Comparison of ENCODE assay signal across 8 cellular contexts in the genomic region with DNA sequence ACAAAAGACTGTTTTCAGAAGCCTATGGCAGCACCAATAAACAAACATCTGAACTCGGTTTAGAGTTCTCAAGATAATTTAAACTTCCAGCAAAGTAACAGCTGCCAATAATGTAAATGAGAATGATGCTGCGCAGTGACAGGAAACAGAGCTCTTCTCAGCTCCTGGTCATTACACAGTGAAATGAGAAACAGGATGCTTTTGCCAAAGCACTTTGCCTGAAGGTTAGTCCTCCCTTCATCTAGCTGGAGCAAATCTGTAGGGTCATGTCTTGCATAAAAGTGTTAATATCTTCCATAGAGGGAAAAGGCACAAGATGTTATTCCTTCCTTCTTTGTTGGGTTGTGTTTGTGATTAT.
DNase-seq lines count a peak whose midpoint lies in the region; ATAC-seq lines count a peak whose summit lies in the region.

No MANE protein-coding gene starts in this region.

- peak overlapping the region in 1 of 2 donors; percentile 82 for H3K4me3 ChIP-seq in muscle layer of colon (ENCODE audit: low read depth in 1 of 2, low read length in 2 of 2)

- peak overlapping the region; percentile 56 for H3K27ac ChIP-seq in muscle layer of colon (ENCODE audit: low read depth, low read length)

- no peaks in the 10 kb centered on the region for H3K27me3 ChIP-seq in muscle layer of colon (ENCODE audit: control insufficient read depth in 1 of 2, insufficient read depth in 2 of 2, low read length in 2 of 2)

- peak; percentile 6 for ATAC-seq in GM21786 (IDR thresholded peaks at IDR 0.05; ENCODE audit: unreplicated experiment)
- no peak for ATAC-seq in stimulated activated naive CD8-positive, alpha-beta T cell treated with anti-CD3 and anti-CD28 coated beads, Interleukin-15, Interleukin-2, amounts not matched to agents 100 U/mL and 50 U/mL, for 24 hours

- H3K4me1 ChIP-seq in ES-I3 (ENCODE audit: insufficient read depth, low read length) (peaks cover 16% of the 10 kb centered on the region), muscle layer of colon (ENCODE audit: insufficient read depth, low read length) (peaks cover 23% of the 10 kb centered on the region)

- no peaks in the 10 kb centered on the region for H3K36me3 ChIP-seq in ES-I3 (ENCODE audit: insufficient read depth, low read length)
- no peaks in the 10 kb centered on the region for H3K36me3 ChIP-seq in muscle layer of colon (ENCODE audit: insufficient read depth, low read length)

- H3K9me3 ChIP-seq in ES-I3 (ENCODE audit: control insufficient read depth, insufficient read depth, low read length) (no peaks in the 10 kb centered on the region), muscle layer of colon (ENCODE audit: low read length) (no peaks in the 10 kb centered on the region)

- peak; percentile 26 for DNase-seq in RPMI7951 (ENCODE audit: low read depth)
- no peak for DNase-seq in DMS153 treated with DMSO at 0.1 percent for 48 hours (lab: John Stamatoyannopoulos, UW; ENCODE audit: unreplicated experiment)
- DNase-seq in stimulated activated naive CD8-positive, alpha-beta T cell treated with anti-CD3 and anti-CD28 coated beads, Interleukin-15, Interleukin-2, amounts not matched to agents 100 U/mL and 50 U/mL, for 24 hours, result no peak
- DNase-seq in NCI-H2081 treated with DMSO at 0.1 percent for 48 hours (lab: John Stamatoyannopoulos, UW), result no peak
- no peak for DNase-seq in hypothalamus (lab: John Stamatoyannopoulos, UW)

- H3K9ac ChIP-seq in ES-I3 (ENCODE audit: low read depth, low read length), result peak overlapping the region; percentile 49; the same call in 1 of the 2 replicates
- H3K9ac ChIP-seq in muscle layer of colon (ENCODE audit: low read length), result no peak overlapping the region
